Comparison of ENCODE assay signal across 1 cellular context in genomic region chr2:39378968-39379367, GRCh38.
TF ChIP-seq lines count a peak whose summit lies in the region.

No MANE protein-coding gene starts in this region.

TF ChIP-seq in SK-N-SH, 30 proteins besides CTCF, POLR2A, EP300 and RAD21 (continued from another document):
- no peak for TF ChIP-seq SIN3A (IDR thresholded peaks at IDR 0.05; ENCODE audit: borderline replicate concordance, low read depth, low read length)
- no peak for TF ChIP-seq JUND (IDR thresholded peaks at IDR 0.05)
- no peak for TF ChIP-seq NRF1 (IDR thresholded peaks at IDR 0.05; ENCODE audit: low read depth, low read length)
- TF ChIP-seq TCF12 (IDR thresholded peaks at IDR 0.05) = no peak
- no peak for TF ChIP-seq GATA2 (CRISPR knock-in tag; IDR thresholded peaks at IDR 0.05)
- no peak for TF ChIP-seq MXI1 (IDR thresholded peaks at IDR 0.05; ENCODE audit: low read depth, low read length)
- TF ChIP-seq, protein P1, sequence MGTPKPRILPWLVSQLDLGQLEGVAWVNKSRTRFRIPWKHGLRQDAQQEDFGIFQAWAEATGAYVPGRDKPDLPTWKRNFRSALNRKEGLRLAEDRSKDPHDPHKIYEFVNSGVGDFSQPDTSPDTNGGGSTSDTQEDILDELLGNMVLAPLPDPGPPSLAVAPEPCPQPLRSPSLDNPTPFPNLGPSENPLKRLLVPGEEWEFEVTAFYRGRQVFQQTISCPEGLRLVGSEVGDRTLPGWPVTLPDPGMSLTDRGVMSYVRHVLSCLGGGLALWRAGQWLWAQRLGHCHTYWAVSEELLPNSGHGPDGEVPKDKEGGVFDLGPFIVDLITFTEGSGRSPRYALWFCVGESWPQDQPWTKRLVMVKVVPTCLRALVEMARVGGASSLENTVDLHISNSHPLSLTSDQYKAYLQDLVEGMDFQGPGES (IDR thresholded peaks at IDR 0.05; ENCODE audit: low read depth, low read length) = no peak
